ENCODE assay signal across 28 cellular contexts in the genomic region with DNA sequence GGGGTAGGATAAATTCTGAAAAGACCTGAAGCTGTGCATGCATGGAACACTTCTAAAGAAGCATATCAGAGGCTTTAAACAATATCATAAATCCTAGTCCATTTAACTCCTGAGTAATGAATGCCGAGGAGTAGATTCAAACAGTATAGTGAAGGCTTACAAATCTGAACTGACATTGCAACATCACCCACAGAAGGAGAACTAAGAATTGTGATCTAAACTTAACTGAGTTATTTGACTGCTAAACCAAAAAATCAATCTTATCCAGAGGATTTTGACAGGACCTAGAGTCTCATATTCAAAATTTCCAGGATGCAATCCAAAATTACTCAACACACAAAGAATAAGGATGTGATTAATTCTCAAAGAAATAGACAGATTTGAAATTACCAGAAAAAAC.
DNase-seq lines count a peak whose midpoint lies in the region; ATAC-seq, FAIRE-seq and TF ChIP-seq lines count a peak whose summit lies in the region.
"Had no signal": no experiment of that assay in that cellular context is flagged by ENCODE, and none has a peak within 500 bp of the region (broad histone marks: within the 10 kb centered on the region; RNA-seq: fewer than 3 reads in every experiment).

No MANE protein-coding gene starts in this region.

- no peak overlapping the region for H3K9ac ChIP-seq in endodermal cell (ENCODE audit: extremely low read depth, low read length, poor library complexity, severe bottlenecking)
- no peak overlapping the region for H3K9ac ChIP-seq in mammary epithelial cell (ENCODE audit: insufficient read depth, low read length)

- no TSS peak for BruUV-seq in mammary epithelial cell (replicated peaks; lab: Mats Ljungman, UMichigan)

- whole genome bisulfite sequencing in endodermal cell (ENCODE audit: insufficient coverage in 1 of 2, insufficient read length in 1 of 2), 2 experiments = 94 to 100% methylated on average over 1 of the region's 1 CpG
- 94% methylated on average over 1 of the region's 1 CpG for WGBS in mammary epithelial cell (ENCODE audit: low coverage, missing lambda C conversion rate)

- no peaks in the 10 kb centered on the region for H4K20me1 ChIP-seq in mammary epithelial cell (ENCODE audit: insufficient read depth, low read length)

- H3K9me3 ChIP-seq in endodermal cell (ENCODE audit: control insufficient read depth, low read length) (no peaks in the 10 kb centered on the region), mammary epithelial cell (replicated peaks; ENCODE audit: insufficient read depth, low read length) (no peaks in the 10 kb centered on the region)
- H3K9me3 ChIP-seq: ascending aorta, pancreas, right atrium auricular region, thyroid gland had no signal

- no peaks in the 10 kb centered on the region for H3K27me3 Mint-ChIP-seq in endodermal cell (ENCODE audit: insufficient read depth)
- H3K27me3 Mint-ChIP-seq: activated T-helper 17 cell treated with anti-CD3 and anti-CD28 coated beads, Interleukin-2, amount 50 U/mL, for 72 hours; stimulated activated naive B cell treated with anti-CD40 and anti-IgM and Interleukin-4, amounts not matched to agents 10 μg/mL and 1 μg/mL and 100 μg/mL, for 72 hours had no signal

- no peaks in the 10 kb centered on the region for H3K4me1 Mint-ChIP-seq in endodermal cell
- H3K4me1 Mint-ChIP-seq: central memory CD8-positive, alpha-beta T cell; nephron; stimulated activated naive B cell treated with anti-CD40 and anti-IgM and Interleukin-4, amounts not matched to agents 10 μg/mL and 1 μg/mL and 100 μg/mL, for 72 hours had no signal

- intact Hi-C loops in sciatic nerve (cut with DNase I) = no loop called here
- intact Hi-C loops in mammary epithelial cell (cut with micrococcal nuclease) = loop anchor here (10.0 kb wide), 1 partner anchor 173 kb away; no protein-coding TSS in a partner anchor

- H2AFZ ChIP-seq in mammary epithelial cell (ENCODE audit: low read depth, low read length) = no peak overlapping the region

- H3K27me3 ChIP-seq in endodermal cell (ENCODE audit: control insufficient read depth, insufficient read depth, low read length, poor library complexity, severe bottlenecking) = no peaks in the 10 kb centered on the region
- no peaks in the 10 kb centered on the region for H3K27me3 ChIP-seq in mammary epithelial cell (ENCODE audit: insufficient read depth, low read length)
- H3K27me3 ChIP-seq: ascending aorta, pancreas, right atrium auricular region, thyroid gland had no signal

- H3K36me3 Mint-ChIP-seq in endodermal cell (ENCODE audit: low read depth) = no peaks in the 10 kb centered on the region
- H3K36me3 Mint-ChIP-seq: activated naive CD4-positive, alpha-beta T cell treated with anti-CD3 and anti-CD28 coated beads, Interleukin-2, amount 50 U/mL, for 72 hours; CD8-positive, alpha-beta T cell had no signal

- H3K4me3 Mint-ChIP-seq in endodermal cell = no peak overlapping the region
- H3K4me3 Mint-ChIP-seq: activated T-helper 17 cell treated with anti-CD3 and anti-CD28 coated beads, Interleukin-2, amount 50 U/mL, for 72 hours; CD8-positive, alpha-beta T cell; central memory CD8-positive, alpha-beta T cell; HFFc6; nephron; stimulated activated naive B cell treated with anti-CD40 and anti-IgM and Interleukin-4, amounts not matched to agents 10 μg/mL and 1 μg/mL and 100 μg/mL, for 72 hours had no signal

- DNase-seq in H54 (ENCODE audit: insufficient read length, low spot score) (no peak), NOMO-1 (lab: John Stamatoyannopoulos, UW; ENCODE audit: unreplicated experiment in 2 of 2) (peak; percentile 38 to 83), cardiac fibroblast (ENCODE audit: low read depth in 2 of 2) (peak; percentile 34 to 48), sciatic nerve (ENCODE audit: low spot score) (no peak), NCI-H82 treated with DMSO at 0.1 percent for 48 hours (lab: John Stamatoyannopoulos, UW; ENCODE audit: unreplicated experiment) (no peak), endodermal cell (no peak), mammary epithelial cell (no peak)
- DNase-seq: activated CD8-positive, alpha-beta memory T cell treated with anti-CD3 and anti-CD28 coated beads, Interleukin-2, amount 50 U/mL, for 48 hours; CD8-positive, alpha-beta T cell; effector CD4-positive, alpha-beta T cell; erythroblast; HFFc6; kidney; NCI-H2081; NCI-H510A; NK-92 treated with Interleukin-12 subunit alpha and Interleukin-12 subunit beta, amount 100 ng/mL, for 24 hours; pancreas; stimulated activated CD4-positive, alpha-beta T cell treated with anti-CD3 and anti-CD28 coated beads, Interleukin-4, amount 100 ng/mL, for 1 hour; stimulated activated naive B cell treated with anti-CD40 and anti-IgM and Interleukin-4, amounts not matched to agents 10 μg/mL and 1 μg/mL and 100 μg/mL, for 72 hours; thyroid gland had no signal

- in situ Hi-C loops in mammary epithelial cell (cut with MboI; ENCODE audit: low sequenced_read_pairs in 2 of 2) = no loop called here

- peak; percentile 57 for FAIRE-seq in H54 (lab: Jason Lieb, UNC)
- FAIRE-seq: G401.6, kidney, pancreas had no signal

- H3K9me3 Mint-ChIP-seq in endodermal cell = no peaks in the 10 kb centered on the region
- H3K9me3 Mint-ChIP-seq: activated naive CD4-positive, alpha-beta T cell treated with anti-CD3 and anti-CD28 coated beads, Interleukin-2, amount 50 U/mL, for 72 hours; activated T-helper 17 cell treated with anti-CD3 and anti-CD28 coated beads, Interleukin-2, amount 50 U/mL, for 72 hours; central memory CD8-positive, alpha-beta T cell; HFFc6; nephron; stimulated activated naive B cell treated with anti-CD40 and anti-IgM and Interleukin-4, amounts not matched to agents 10 μg/mL and 1 μg/mL and 100 μg/mL, for 72 hours had no signal

- no peak overlapping the region for H3K27ac Mint-ChIP-seq in endodermal cell
- H3K27ac Mint-ChIP-seq: activated naive CD4-positive, alpha-beta T cell treated with anti-CD3 and anti-CD28 coated beads, Interleukin-2, amount 50 U/mL, for 72 hours; activated T-helper 17 cell treated with anti-CD3 and anti-CD28 coated beads, Interleukin-2, amount 50 U/mL, for 72 hours; CD8-positive, alpha-beta T cell; HFFc6; nephron; stimulated activated naive B cell treated with anti-CD40 and anti-IgM and Interleukin-4, amounts not matched to agents 10 μg/mL and 1 μg/mL and 100 μg/mL, for 72 hours had no signal

- no peaks in the 10 kb centered on the region for H3K4me1 ChIP-seq in endodermal cell (ENCODE audit: control insufficient read depth, insufficient read depth, low read length)
- H3K4me1 ChIP-seq in mammary epithelial cell (ENCODE audit: insufficient read depth, low read length) = no peaks in the 10 kb centered on the region
- H3K4me1 ChIP-seq: ascending aorta, pancreas, right atrium auricular region had no signal

- peak; percentile 26 for ATAC-seq in sciatic nerve
- ATAC-seq: activated naive CD4-positive, alpha-beta T cell treated with anti-CD3 and anti-CD28 coated beads, Interleukin-2, amount 50 U/mL, for 72 hours; activated T-helper 17 cell treated with anti-CD3 and anti-CD28 coated beads, Interleukin-2, amount 50 U/mL, for 72 hours; CD8-positive, alpha-beta T cell; pancreas; stimulated activated naive B cell treated with anti-CD40 and anti-IgM and Interleukin-4, amounts not matched to agents 10 μg/mL and 1 μg/mL and 100 μg/mL, for 72 hours had no signal

- TF ChIP-seq CTCF in cardiac fibroblast (IDR thresholded peaks at IDR 0.05; ENCODE audit: low read depth, low read length) (no peak), endodermal cell (conservative IDR thresholded peaks at IDR 0.05) (no peak), mammary epithelial cell (conservative IDR thresholded peaks at IDR 0.05 in 1 of 2, IDR thresholded peaks at IDR 0.05 in 1 of 2; ENCODE audit: extremely low read depth in 1 of 2, insufficient read depth in 1 of 2, low read depth in 1 of 2, low read length in 2 of 2) (no peak)

- H3K36me3 ChIP-seq in endodermal cell (ENCODE audit: control insufficient read depth, insufficient read depth, low read length) (no peaks in the 10 kb centered on the region), mammary epithelial cell (ENCODE audit: insufficient read depth, low read length) (no peaks in the 10 kb centered on the region)
- H3K36me3 ChIP-seq: ascending aorta, right atrium auricular region, thyroid gland had no signal

- no peak overlapping the region for H3K4me3 ChIP-seq in cardiac fibroblast (replicated peaks in 1 of 2; ENCODE audit: low read depth in 2 of 2, low read length in 2 of 2)
- no peak overlapping the region for H3K4me3 ChIP-seq in endodermal cell (ENCODE audit: low read length)
- H3K4me3 ChIP-seq in mammary epithelial cell (replicated peaks in 1 of 3; ENCODE audit: insufficient read depth in 1 of 3, low read depth in 2 of 3, low read length in 3 of 3) = no peak overlapping the region
- H3K4me3 ChIP-seq: ascending aorta, pancreas, right atrium auricular region, SK-N-MC, thyroid gland had no signal

- no peak overlapping the region for H3K4me2 ChIP-seq in mammary epithelial cell (ENCODE audit: insufficient read depth, low read depth, low read length)

- H3K79me2 ChIP-seq in mammary epithelial cell (ENCODE audit: insufficient read depth, low read length) = no peaks in the 10 kb centered on the region

- TF ChIP-seq POLR2A in H54 (IDR thresholded peaks at IDR 0.05; ENCODE audit: low read depth, low read length) = no peak

- CTCF ChIA-PET in mammary epithelial cell (lab: Charles Lee; ENCODE audit: low non-redundant PET) = no interaction called here

- dilution Hi-C loops in mammary epithelial cell (cut with HindIII; ENCODE audit: low sequenced_read_pairs) = no loop called here

- H3K27ac ChIP-seq in endodermal cell (ENCODE audit: low read depth, low read length) (no peak overlapping the region), mammary epithelial cell (ENCODE audit: insufficient read depth, low read depth, low read length) (no peak overlapping the region)
- H3K27ac ChIP-seq: ascending aorta, pancreas, right atrium auricular region, SK-N-MC, thyroid gland had no signal

Comparison
In these comparisons a context has a peak if more than half of its experiments do, and no peak if none do; other contexts are left out.
1. DNase-seq: peak in NOMO-1 (2 of 2) and cardiac fibroblast (2 of 2); none in H54 (single experiment), sciatic nerve (single experiment), NCI-H82 treated with DMSO at 0.1 percent for 48 hours (single experiment), endodermal cell (single experiment) and mammary epithelial cell (single experiment).